29 cellular contexts compared by ENCODE assay signal in genomic region chr12:128402481-128402880, GRCh38.
"Had no signal": no experiment of that assay in that cellular context is flagged by ENCODE, and none has a peak within 500 bp of the region (broad histone marks: within the 10 kb centered on the region; RNA-seq: fewer than 3 reads in every experiment).

No MANE protein-coding gene starts in this region.

- DNase-seq: activated B cell treated with CpG ODN at 0.5 μM for 24 hours; activated CD4-positive, alpha-beta T cell treated with anti-CD3 and anti-CD28 coated beads for 36 hours; activated CD8-positive, alpha-beta memory T cell treated with anti-CD3 and anti-CD28 coated beads, Interleukin-2, amount 10 ng/mL, durations not matched to agents 7 days and 5 days; activated CD8-positive, alpha-beta T cell treated with anti-CD3 and anti-CD28 coated beads, Interleukin-2, amount 10 ng/mL, durations not matched to agents 7 days and 5 days; activated naive CD4-positive, alpha-beta T cell; activated T-cell treated with anti-CD3 and anti-CD28 coated beads, Interleukin-2, amount 50 U/mL, for 48 hours; anterior cingulate cortex; dorsolateral prefrontal cortex; effector memory CD8-positive, alpha-beta T cell; head of caudate nucleus; hypothalamus; left cardiac atrium; mammary epithelial cell; naive B cell; posterior cingulate gyrus; right cardiac atrium; stimulated activated CD4-positive, alpha-beta T cell treated with anti-CD3 and anti-CD28 coated beads, Interleukin-15, amount 100 ng/mL, for 24 hours; stimulated activated CD4-positive, alpha-beta T cell treated with anti-CD3 and anti-CD28 coated beads, Interleukin-2, amount 100 ng/mL, for 24 hours; stimulated activated naive CD4-positive, alpha-beta T cell; T-helper 1 cell; tibial artery had no signal

- ATAC-seq: activated CD4-positive, alpha-beta T cell treated with anti-CD3 and anti-CD28 coated beads for 36 hours; activated CD8-positive, alpha-beta memory T cell treated with anti-CD3 and anti-CD28 coated beads, Interleukin-2, amount 10 ng/mL, durations not matched to agents 7 days and 5 days; activated CD8-positive, alpha-beta T cell treated with anti-CD3 and anti-CD28 coated beads, Interleukin-2, amount 10 ng/mL, durations not matched to agents 7 days and 5 days; effector memory CD8-positive, alpha-beta T cell; gastroesophageal sphincter; left cardiac atrium; right cardiac atrium had no signal

- H3K4me3 ChIP-seq: cardiac muscle cell, coronary artery, gastroesophageal sphincter, suprapubic skin, tibial artery had no signal

- H3K9me3 ChIP-seq: gastroesophageal sphincter, suprapubic skin, tibial artery had no signal

- H3K27me3 ChIP-seq: dorsolateral prefrontal cortex, suprapubic skin, tibial artery had no signal

- H3K27ac Mint-ChIP-seq: activated B cell treated with CpG ODN at 0.5 μM for 24 hours; activated CD4-positive, alpha-beta T cell treated with anti-CD3 and anti-CD28 coated beads for 36 hours; activated CD8-positive, alpha-beta memory T cell treated with anti-CD3 and anti-CD28 coated beads, Interleukin-2, amount 10 ng/mL, durations not matched to agents 7 days and 5 days; activated CD8-positive, alpha-beta T cell treated with anti-CD3 and anti-CD28 coated beads, Interleukin-2, amount 10 ng/mL, durations not matched to agents 7 days and 5 days; activated naive CD8-positive, alpha-beta T cell; activated T-helper 2 cell treated with anti-CD3 and anti-CD28 coated beads, Interferon-gamma antibody, Interleukin-2, Interleukin-4, amounts not matched to agents 10 μg/mL and 5 μg/mL and 100 μg/mL, durations not matched to agents 14 hours and 24 hours and 36 hours; effector memory CD8-positive, alpha-beta T cell; mesothelial cell of epicardium; naive B cell; T-helper 2 cell treated with Interferon-gamma antibody and Interleukin-4, amounts not matched to agents 5 μg/mL and 100 μg/mL, for 36 hours had no signal

- H3K4me1 ChIP-seq: gastroesophageal sphincter, suprapubic skin, tibial artery had no signal

- H3K4me3 Mint-ChIP-seq: activated B cell treated with CpG ODN at 0.5 μM for 24 hours; activated CD4-positive, alpha-beta T cell treated with anti-CD3 and anti-CD28 coated beads for 36 hours; activated CD8-positive, alpha-beta memory T cell treated with anti-CD3 and anti-CD28 coated beads, Interleukin-2, amount 10 ng/mL, durations not matched to agents 7 days and 5 days; activated CD8-positive, alpha-beta T cell treated with anti-CD3 and anti-CD28 coated beads, Interleukin-2, amount 10 ng/mL, durations not matched to agents 7 days and 5 days; activated naive CD8-positive, alpha-beta T cell; effector memory CD8-positive, alpha-beta T cell; mesothelial cell of epicardium; naive B cell; T-helper 2 cell treated with Interferon-gamma antibody and Interleukin-4, amounts not matched to agents 5 μg/mL and 100 μg/mL, for 36 hours had no signal

- H3K36me3 Mint-ChIP-seq: activated CD8-positive, alpha-beta memory T cell treated with anti-CD3 and anti-CD28 coated beads, Interleukin-2, amount 10 ng/mL, durations not matched to agents 7 days and 5 days; activated naive CD8-positive, alpha-beta T cell; mesothelial cell of epicardium; naive B cell had no signal

- H3K27me3 Mint-ChIP-seq: activated B cell treated with CpG ODN at 0.5 μM for 24 hours; activated CD4-positive, alpha-beta T cell treated with anti-CD3 and anti-CD28 coated beads for 36 hours; activated CD8-positive, alpha-beta memory T cell treated with anti-CD3 and anti-CD28 coated beads, Interleukin-2, amount 10 ng/mL, durations not matched to agents 7 days and 5 days had no signal

- H3K4me1 Mint-ChIP-seq: activated B cell treated with CpG ODN at 0.5 μM for 24 hours; activated CD4-positive, alpha-beta T cell treated with anti-CD3 and anti-CD28 coated beads for 36 hours; activated CD8-positive, alpha-beta memory T cell treated with anti-CD3 and anti-CD28 coated beads, Interleukin-2, amount 10 ng/mL, durations not matched to agents 7 days and 5 days; naive B cell had no signal

- H3K36me3 ChIP-seq: cardiac muscle cell, gastroesophageal sphincter, suprapubic skin, tibial artery had no signal

- H3K27ac ChIP-seq: cardiac muscle cell, coronary artery, dorsolateral prefrontal cortex, gastroesophageal sphincter, suprapubic skin, tibial artery had no signal
